ENCODE assay signal across 8 cellular contexts in genomic region chr3:28940530-28940929, GRCh38.
A peak's percentile ranks its signal among the peaks of the same experiment; 100 is the strongest.
DNase-seq lines count a peak whose midpoint lies in the region; ATAC-seq, FAIRE-seq and TF ChIP-seq lines count a peak whose summit lies in the region.

No MANE protein-coding gene starts in this region.

- H3K27ac ChIP-seq in ovary = peak overlapping the region in 1 of 2 donors; percentile 42

- TF ChIP-seq EP300 in ovary (IDR thresholded peaks at IDR 0.05) = no peak

- peak; percentile 75 for DNase-seq in GM03348 (ENCODE audit: low spot score)
- peak; percentile 27 for DNase-seq in HTR-8/SVneo (ENCODE audit: insufficient read length, low spot score)
- peak; percentile 21 for DNase-seq in cerebellar cortex (ENCODE audit: low spot score)
- DNase-seq in ovary = peak; percentile 18 to 48 (median 36)
- no peak for DNase-seq in stimulated activated CD4-positive, alpha-beta T cell treated with anti-CD3 and anti-CD28 coated beads, Interleukin-1b, Interleukin-23, amount 100 ng/mL, for 48 hours
- no peak for DNase-seq in activated effector memory CD4-positive, alpha-beta T cell treated with Interleukin-2 at 50 U/mL for 16 hours
- no peak for DNase-seq in DMS114 treated with DMSO at 0.1 percent for 48 hours (lab: John Stamatoyannopoulos, UW; ENCODE audit: unreplicated experiment)

- intact Hi-C loops in ovary (cut with DNase I) = no loop called here

- H3K9me3 ChIP-seq in ovary = no peaks in the 10 kb centered on the region

- no peak for TF ChIP-seq POLR2A in ovary (IDR thresholded peaks at IDR 0.05)

- peaks cover 8% of the 10 kb centered on the region for H3K4me1 ChIP-seq in ovary (ENCODE audit: insufficient read depth)

- no peaks in the 10 kb centered on the region for H3K36me3 ChIP-seq in ovary

- no peak for FAIRE-seq in HTR-8/SVneo (lab: Jason Lieb, UNC)

- no peak for TF ChIP-seq CTCF in ovary (IDR thresholded peaks at IDR 0.05)

- H3K27me3 ChIP-seq in ovary = no peaks in the 10 kb centered on the region

- no peak overlapping the region for H3K4me3 ChIP-seq in ovary

- ATAC-seq in GM21526 (IDR thresholded peaks at IDR 0.05; ENCODE audit: low FRiP score, unreplicated experiment) = peak; percentile 85

Comparison
In these comparisons a context has a peak if more than half of its experiments do, and no peak if none do; other contexts are left out.
1. DNase-seq: peak in GM03348 (single experiment), HTR-8/SVneo (single experiment), cerebellar cortex (single experiment) and ovary (5 of 5); none in stimulated activated CD4-positive, alpha-beta T cell treated with anti-CD3 and anti-CD28 coated beads, Interleukin-1b, Interleukin-23, amount 100 ng/mL, for 48 hours (single experiment), activated effector memory CD4-positive, alpha-beta T cell treated with Interleukin-2 at 50 U/mL for 16 hours (single experiment) and DMS114 treated with DMSO at 0.1 percent for 48 hours (single experiment).